Comparison of ENCODE assay signal across 2 cellular contexts in genomic region chr17:17189559-17189958, GRCh38.
TF ChIP-seq lines count a peak whose summit lies in the region.

No MANE protein-coding gene starts in this region.

TF ChIP-seq in SK-N-SH, 30 proteins besides CTCF, POLR2A, EP300 and RAD21:
- TF ChIP-seq USF2 (IDR thresholded peaks at IDR 0.05; ENCODE audit: borderline replicate concordance, low read depth, low read length) (no peak), RCOR1 (IDR thresholded peaks at IDR 0.05; ENCODE audit: low read length) (no peak), EZH2phosphoT487 (IDR thresholded peaks at IDR 0.05; ENCODE audit: borderline replicate concordance, low read depth) (no peak), ELF1 (IDR thresholded peaks at IDR 0.05) (no peak), ZBTB33 (IDR thresholded peaks at IDR 0.05; ENCODE audit: borderline replicate concordance, low read depth) (no peak), CHD2 (IDR thresholded peaks at IDR 0.05; ENCODE audit: low read length, partially characterized antibody) (no peak), FOXJ3 (CRISPR knock-in tag; IDR thresholded peaks at IDR 0.05) (no peak), MXI1 (IDR thresholded peaks at IDR 0.05; ENCODE audit: low read depth, low read length) (no peak), TEAD4 (IDR thresholded peaks at IDR 0.05; ENCODE audit: borderline replicate concordance, insufficient read depth) (no peak)

TF ChIP-seq in SK-N-SH treated with all-trans-retinoic acid at 6 μM for 48 hours, 23 proteins besides CTCF, POLR2A, EP300 and RAD21:
- no peak for TF ChIP-seq TCF4 (CRISPR knock-in tag; IDR thresholded peaks at IDR 0.05; ENCODE audit: borderline replicate concordance)
- TF ChIP-seq ZNF8 (CRISPR knock-in tag; IDR thresholded peaks at IDR 0.05): no peak
- TF ChIP-seq RARB (CRISPR knock-in tag; IDR thresholded peaks at IDR 0.05): no peak
- TF ChIP-seq ZFP3 (CRISPR knock-in tag; IDR thresholded peaks at IDR 0.05): no peak
- no peak for TF ChIP-seq PPARA (CRISPR knock-in tag; IDR thresholded peaks at IDR 0.05; ENCODE audit: borderline replicate concordance)
- TF ChIP-seq CSDC2 (CRISPR knock-in tag; IDR thresholded peaks at IDR 0.05): no peak
- no peak for TF ChIP-seq ZNF70 (CRISPR knock-in tag; IDR thresholded peaks at IDR 0.05)
- no peak for TF ChIP-seq BACH2 (CRISPR knock-in tag; IDR thresholded peaks at IDR 0.05; ENCODE audit: borderline replicate concordance)
- TF ChIP-seq PATZ1 (CRISPR knock-in tag; IDR thresholded peaks at IDR 0.05; ENCODE audit: borderline replicate concordance): no peak
- TF ChIP-seq ZFP30 (CRISPR knock-in tag; IDR thresholded peaks at IDR 0.05): no peak
- TF ChIP-seq ARNTL (CRISPR knock-in tag; IDR thresholded peaks at IDR 0.05; ENCODE audit: borderline replicate concordance, low read depth): no peak
- TF ChIP-seq SNAI2 (CRISPR knock-in tag; IDR thresholded peaks at IDR 0.05): no peak
- TF ChIP-seq ESRRG (CRISPR knock-in tag; IDR thresholded peaks at IDR 0.05): no peak
- no peak for TF ChIP-seq ISL1 (CRISPR knock-in tag; IDR thresholded peaks at IDR 0.05)
- TF ChIP-seq CSRNP3 (CRISPR knock-in tag; IDR thresholded peaks at IDR 0.05): no peak
- TF ChIP-seq ZC3H10 (CRISPR knock-in tag; IDR thresholded peaks at IDR 0.05): no peak
